1 cellular context compared by ENCODE assay signal in the genomic region with DNA sequence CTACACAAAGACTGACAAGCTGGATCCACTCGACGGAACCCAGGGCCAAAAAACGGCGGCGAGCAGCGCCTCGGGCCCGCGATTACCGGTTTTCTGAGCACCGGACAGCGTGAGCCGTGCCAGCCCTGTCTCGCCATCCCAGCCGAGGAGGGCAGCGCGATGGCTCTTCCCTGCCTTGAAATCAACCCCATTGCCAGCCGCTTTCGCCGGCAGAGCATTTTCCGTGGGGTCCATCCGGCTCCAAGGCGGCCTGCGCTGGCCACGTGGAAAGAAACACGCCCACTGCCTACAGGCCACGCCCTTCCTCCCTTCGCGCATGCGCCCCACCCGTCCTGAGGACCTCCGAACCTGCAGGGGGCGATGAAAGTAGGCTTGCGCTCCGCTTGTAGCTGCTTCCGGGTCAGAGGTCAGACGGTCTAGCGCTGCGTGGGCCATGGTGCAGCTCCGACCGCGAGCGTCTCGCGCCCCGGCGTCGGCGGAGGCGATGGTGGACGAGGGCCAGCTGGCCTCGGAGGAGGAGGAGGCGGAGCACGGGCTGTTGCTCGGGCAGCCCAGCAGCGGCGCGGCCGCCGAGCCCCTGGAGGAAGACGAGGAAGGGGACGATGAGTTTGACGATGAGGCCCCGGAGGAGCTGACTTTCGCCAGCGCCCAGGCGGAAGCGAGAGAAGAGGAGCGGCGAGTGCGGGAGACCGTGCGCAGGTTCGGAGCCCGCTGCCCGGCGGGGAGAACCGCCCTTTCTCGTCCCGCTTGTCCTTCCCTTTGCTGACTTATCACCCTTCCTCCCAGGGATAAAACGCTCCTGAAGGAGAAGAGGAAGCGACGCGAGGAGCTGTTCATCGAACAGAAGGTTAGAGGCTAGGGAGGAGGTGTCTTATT.
A peak's percentile ranks its signal among the peaks of the same experiment; 100 is the strongest.
TF ChIP-seq lines count a peak whose summit lies in the region.

A gene (plus strand): TSS at position 410 of the 876 bp plus-strand sequence. CDS start 24 bp downstream, at position 434.

TF ChIP-seq in HepG2, 621 proteins besides CTCF, POLR2A, EP300 and RAD21 (continued from another document and continues in another):
- peak; percentile 98 for TF ChIP-seq ZNF543 (CRISPR knock-in tag; IDR thresholded peaks at IDR 0.05)
- peak; percentile 98 for TF ChIP-seq SPEN (CRISPR knock-in tag; IDR thresholded peaks at IDR 0.05; ENCODE audit: low read depth)
- TF ChIP-seq, protein P1, sequence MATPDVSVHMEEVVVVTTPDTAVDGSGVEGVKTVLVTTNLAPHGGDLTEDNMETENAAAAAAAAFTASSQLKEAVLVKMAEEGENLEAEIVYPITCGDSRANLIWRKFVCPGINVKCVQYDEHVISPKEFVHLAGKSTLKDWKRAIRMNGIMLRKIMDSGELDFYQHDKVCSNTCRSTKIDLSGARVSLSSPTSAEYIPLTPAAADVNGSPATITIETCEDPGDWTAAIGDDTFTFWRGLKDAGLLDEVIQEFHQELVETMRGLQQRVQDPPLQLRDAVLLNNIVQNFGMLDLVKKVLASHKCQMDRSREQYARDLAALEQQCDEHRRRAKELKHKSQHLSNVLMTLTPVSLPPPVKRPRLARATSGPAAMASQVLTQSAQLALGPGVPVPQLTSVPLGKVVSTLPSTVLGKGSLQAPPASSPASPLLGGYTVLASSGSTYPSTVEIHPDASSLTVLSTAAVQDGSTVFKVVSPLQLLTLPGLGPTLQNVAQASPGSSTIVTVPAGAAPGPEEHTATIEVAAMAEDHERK (CRISPR knock-in tag; IDR thresholded peaks at IDR 0.05; ENCODE audit: low read depth): peak; percentile 84
- TF ChIP-seq ZSCAN9 (CRISPR knock-in tag; IDR thresholded peaks at IDR 0.05; ENCODE audit: borderline replicate concordance): peak; percentile 97
- peak; percentile 86 for TF ChIP-seq GATAD2A (CRISPR knock-in tag; IDR thresholded peaks at IDR 0.05)
- TF ChIP-seq ZNF674 (CRISPR knock-in tag; IDR thresholded peaks at IDR 0.05; ENCODE audit: low read depth): peak; percentile 99
- TF ChIP-seq RBM22 (optimal IDR thresholded peaks at IDR 0.05; ENCODE audit: low read length): peak; percentile 30
- TF ChIP-seq BRCA1 (CRISPR knock-in tag; IDR thresholded peaks at IDR 0.05): peak; percentile 21; the same call in 1 of the 2 replicates
- peak; percentile 97 for TF ChIP-seq CENPT (CRISPR knock-in tag; IDR thresholded peaks at IDR 0.05; ENCODE audit: low read depth)
- TF ChIP-seq, protein P2, sequence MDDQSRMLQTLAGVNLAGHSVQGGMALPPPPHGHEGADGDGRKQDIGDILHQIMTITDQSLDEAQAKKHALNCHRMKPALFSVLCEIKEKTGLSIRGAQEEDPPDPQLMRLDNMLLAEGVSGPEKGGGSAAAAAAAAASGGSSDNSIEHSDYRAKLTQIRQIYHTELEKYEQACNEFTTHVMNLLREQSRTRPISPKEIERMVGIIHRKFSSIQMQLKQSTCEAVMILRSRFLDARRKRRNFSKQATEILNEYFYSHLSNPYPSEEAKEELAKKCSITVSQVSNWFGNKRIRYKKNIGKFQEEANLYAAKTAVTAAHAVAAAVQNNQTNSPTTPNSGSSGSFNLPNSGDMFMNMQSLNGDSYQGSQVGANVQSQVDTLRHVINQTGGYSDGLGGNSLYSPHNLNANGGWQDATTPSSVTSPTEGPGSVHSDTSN (CRISPR knock-in tag; IDR thresholded peaks at IDR 0.05; ENCODE audit: borderline replicate concordance): peak; percentile 73
- TF ChIP-seq ZNF10 (CRISPR knock-in tag; IDR thresholded peaks at IDR 0.05; ENCODE audit: borderline replicate concordance, low read depth): no peak
- TF ChIP-seq ATM (IDR thresholded peaks at IDR 0.05; ENCODE audit: borderline replicate concordance): no peak
- peak; percentile 94 for TF ChIP-seq KDM5B (CRISPR knock-in tag; IDR thresholded peaks at IDR 0.05; ENCODE audit: borderline replicate concordance)
- TF ChIP-seq, protein P3, sequence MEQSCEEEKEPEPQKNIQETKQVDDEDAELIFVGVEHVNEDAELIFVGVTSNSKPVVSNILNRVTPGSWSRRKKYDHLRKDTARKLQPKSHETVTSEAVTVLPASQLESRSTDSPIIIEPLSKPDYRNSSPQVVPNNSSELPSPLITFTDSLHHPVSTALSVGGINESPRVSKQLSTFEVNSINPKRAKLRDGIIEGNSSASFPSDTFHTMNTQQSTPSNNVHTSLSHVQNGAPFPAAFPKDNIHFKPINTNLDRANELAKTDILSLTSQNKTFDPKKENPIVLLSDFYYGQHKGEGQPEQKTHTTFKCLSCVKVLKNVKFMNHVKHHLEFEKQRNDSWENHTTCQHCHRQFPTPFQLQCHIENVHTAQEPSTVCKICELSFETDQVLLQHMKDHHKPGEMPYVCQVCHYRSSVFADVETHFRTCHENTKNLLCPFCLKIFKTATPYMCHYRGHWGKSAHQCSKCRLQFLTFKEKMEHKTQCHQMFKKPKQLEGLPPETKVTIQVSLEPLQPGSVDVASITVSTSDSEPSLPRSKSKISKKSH (CRISPR knock-in tag; IDR thresholded peaks at IDR 0.05; ENCODE audit: borderline replicate concordance): peak; percentile 98
- TF ChIP-seq, protein P4, sequence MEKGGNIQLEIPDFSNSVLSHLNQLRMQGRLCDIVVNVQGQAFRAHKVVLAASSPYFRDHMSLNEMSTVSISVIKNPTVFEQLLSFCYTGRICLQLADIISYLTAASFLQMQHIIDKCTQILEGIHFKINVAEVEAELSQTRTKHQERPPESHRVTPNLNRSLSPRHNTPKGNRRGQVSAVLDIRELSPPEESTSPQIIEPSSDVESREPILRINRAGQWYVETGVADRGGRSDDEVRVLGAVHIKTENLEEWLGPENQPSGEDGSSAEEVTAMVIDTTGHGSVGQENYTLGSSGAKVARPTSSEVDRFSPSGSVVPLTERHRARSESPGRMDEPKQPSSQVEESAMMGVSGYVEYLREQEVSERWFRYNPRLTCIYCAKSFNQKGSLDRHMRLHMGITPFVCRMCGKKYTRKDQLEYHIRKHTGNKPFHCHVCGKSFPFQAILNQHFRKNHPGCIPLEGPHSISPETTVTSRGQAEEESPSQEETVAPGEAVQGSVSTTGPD (CRISPR knock-in tag; IDR thresholded peaks at IDR 0.05): no peak; the same call in 1 of the 2 replicates
- no peak for TF ChIP-seq SYNCRIP (IDR thresholded peaks at IDR 0.05; ENCODE audit: insufficient read depth, low read depth, low read length)
- TF ChIP-seq SMAD9 (CRISPR knock-in tag; IDR thresholded peaks at IDR 0.05): no peak; the same call in 1 of the 2 replicates
- TF ChIP-seq ZNF747 (CRISPR knock-in tag; IDR thresholded peaks at IDR 0.05; ENCODE audit: borderline replicate concordance): peak; percentile 81
- TF ChIP-seq RFXAP (CRISPR knock-in tag; IDR thresholded peaks at IDR 0.05; ENCODE audit: borderline replicate concordance): peak; percentile 94; the same call in 1 of the 2 replicates
- no peak for TF ChIP-seq NFIB (CRISPR knock-in tag; IDR thresholded peaks at IDR 0.05; ENCODE audit: borderline replicate concordance)
- TF ChIP-seq ZNF598 (CRISPR knock-in tag; IDR thresholded peaks at IDR 0.05; ENCODE audit: borderline replicate concordance): peak; percentile 99; the same call in 1 of the 2 replicates
- peak; percentile 93 for TF ChIP-seq ZIK1 (CRISPR knock-in tag; IDR thresholded peaks at IDR 0.05; ENCODE audit: borderline replicate concordance, low read depth)
- peak; percentile 100 for TF ChIP-seq POGZ (CRISPR knock-in tag; IDR thresholded peaks at IDR 0.05)
- TF ChIP-seq ZBTB7A (CRISPR knock-in tag; IDR thresholded peaks at IDR 0.05): peak; percentile 67; the same call in 1 of the 2 replicates
- TF ChIP-seq, protein P5, sequence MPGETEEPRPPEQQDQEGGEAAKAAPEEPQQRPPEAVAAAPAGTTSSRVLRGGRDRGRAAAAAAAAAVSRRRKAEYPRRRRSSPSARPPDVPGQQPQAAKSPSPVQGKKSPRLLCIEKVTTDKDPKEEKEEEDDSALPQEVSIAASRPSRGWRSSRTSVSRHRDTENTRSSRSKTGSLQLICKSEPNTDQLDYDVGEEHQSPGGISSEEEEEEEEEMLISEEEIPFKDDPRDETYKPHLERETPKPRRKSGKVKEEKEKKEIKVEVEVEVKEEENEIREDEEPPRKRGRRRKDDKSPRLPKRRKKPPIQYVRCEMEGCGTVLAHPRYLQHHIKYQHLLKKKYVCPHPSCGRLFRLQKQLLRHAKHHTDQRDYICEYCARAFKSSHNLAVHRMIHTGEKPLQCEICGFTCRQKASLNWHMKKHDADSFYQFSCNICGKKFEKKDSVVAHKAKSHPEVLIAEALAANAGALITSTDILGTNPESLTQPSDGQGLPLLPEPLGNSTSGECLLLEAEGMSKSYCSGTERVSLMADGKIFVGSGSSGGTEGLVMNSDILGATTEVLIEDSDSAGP (CRISPR knock-in tag; IDR thresholded peaks at IDR 0.05; ENCODE audit: borderline replicate concordance): peak; percentile 98
- TF ChIP-seq SIX4 (CRISPR knock-in tag; IDR thresholded peaks at IDR 0.05): peak; percentile 70; the same call in 1 of the 2 replicates
- TF ChIP-seq, protein P6, sequence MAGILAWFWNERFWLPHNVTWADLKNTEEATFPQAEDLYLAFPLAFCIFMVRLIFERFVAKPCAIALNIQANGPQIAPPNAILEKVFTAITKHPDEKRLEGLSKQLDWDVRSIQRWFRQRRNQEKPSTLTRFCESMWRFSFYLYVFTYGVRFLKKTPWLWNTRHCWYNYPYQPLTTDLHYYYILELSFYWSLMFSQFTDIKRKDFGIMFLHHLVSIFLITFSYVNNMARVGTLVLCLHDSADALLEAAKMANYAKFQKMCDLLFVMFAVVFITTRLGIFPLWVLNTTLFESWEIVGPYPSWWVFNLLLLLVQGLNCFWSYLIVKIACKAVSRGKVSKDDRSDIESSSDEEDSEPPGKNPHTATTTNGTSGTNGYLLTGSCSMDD (CRISPR knock-in tag; IDR thresholded peaks at IDR 0.05): peak; percentile 77
- TF ChIP-seq, protein P7, sequence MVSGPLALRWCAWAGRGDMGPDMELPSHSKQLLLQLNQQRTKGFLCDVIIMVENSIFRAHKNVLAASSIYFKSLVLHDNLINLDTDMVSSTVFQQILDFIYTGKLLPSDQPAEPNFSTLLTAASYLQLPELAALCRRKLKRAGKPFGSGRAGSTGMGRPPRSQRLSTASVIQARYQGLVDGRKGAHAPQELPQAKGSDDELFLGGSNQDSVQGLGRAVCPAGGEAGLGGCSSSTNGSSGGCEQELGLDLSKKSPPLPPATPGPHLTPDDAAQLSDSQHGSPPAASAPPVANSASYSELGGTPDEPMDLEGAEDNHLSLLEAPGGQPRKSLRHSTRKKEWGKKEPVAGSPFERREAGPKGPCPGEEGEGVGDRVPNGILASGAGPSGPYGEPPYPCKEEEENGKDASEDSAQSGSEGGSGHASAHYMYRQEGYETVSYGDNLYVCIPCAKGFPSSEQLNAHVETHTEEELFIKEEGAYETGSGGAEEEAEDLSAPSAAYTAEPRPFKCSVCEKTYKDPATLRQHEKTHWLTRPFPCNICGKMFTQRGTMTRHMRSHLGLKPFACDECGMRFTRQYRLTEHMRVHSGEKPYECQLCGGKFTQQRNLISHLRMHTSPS (CRISPR knock-in tag; IDR thresholded peaks at IDR 0.05; ENCODE audit: low read depth): peak; percentile 38; the same call in 1 of the 2 replicates
- no peak for TF ChIP-seq ZNF224 (CRISPR knock-in tag; IDR thresholded peaks at IDR 0.05)
- TF ChIP-seq, protein P8, sequence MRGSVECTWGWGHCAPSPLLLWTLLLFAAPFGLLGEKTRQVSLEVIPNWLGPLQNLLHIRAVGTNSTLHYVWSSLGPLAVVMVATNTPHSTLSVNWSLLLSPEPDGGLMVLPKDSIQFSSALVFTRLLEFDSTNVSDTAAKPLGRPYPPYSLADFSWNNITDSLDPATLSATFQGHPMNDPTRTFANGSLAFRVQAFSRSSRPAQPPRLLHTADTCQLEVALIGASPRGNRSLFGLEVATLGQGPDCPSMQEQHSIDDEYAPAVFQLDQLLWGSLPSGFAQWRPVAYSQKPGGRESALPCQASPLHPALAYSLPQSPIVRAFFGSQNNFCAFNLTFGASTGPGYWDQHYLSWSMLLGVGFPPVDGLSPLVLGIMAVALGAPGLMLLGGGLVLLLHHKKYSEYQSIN (CRISPR knock-in tag; IDR thresholded peaks at IDR 0.05; ENCODE audit: borderline replicate concordance): peak; percentile 29; the same call in 1 of the 2 replicates
- TF ChIP-seq ZFP36L1 (CRISPR knock-in tag; IDR thresholded peaks at IDR 0.05): no peak; the same call in 1 of the 2 replicates
- TF ChIP-seq TCF7 (IDR thresholded peaks at IDR 0.05; ENCODE audit: low read depth): peak; percentile 20; the same call in 1 of the 2 replicates
- no peak for TF ChIP-seq EHMT2 (IDR thresholded peaks at IDR 0.05; ENCODE audit: borderline replicate concordance, low read depth, low read length)
- no peak for TF ChIP-seq ZNF484 (CRISPR knock-in tag; IDR thresholded peaks at IDR 0.05; ENCODE audit: borderline replicate concordance, low read depth)
- peak; percentile 99 for TF ChIP-seq KAT8 (CRISPR knock-in tag; IDR thresholded peaks at IDR 0.05)
- TF ChIP-seq, protein P9, sequence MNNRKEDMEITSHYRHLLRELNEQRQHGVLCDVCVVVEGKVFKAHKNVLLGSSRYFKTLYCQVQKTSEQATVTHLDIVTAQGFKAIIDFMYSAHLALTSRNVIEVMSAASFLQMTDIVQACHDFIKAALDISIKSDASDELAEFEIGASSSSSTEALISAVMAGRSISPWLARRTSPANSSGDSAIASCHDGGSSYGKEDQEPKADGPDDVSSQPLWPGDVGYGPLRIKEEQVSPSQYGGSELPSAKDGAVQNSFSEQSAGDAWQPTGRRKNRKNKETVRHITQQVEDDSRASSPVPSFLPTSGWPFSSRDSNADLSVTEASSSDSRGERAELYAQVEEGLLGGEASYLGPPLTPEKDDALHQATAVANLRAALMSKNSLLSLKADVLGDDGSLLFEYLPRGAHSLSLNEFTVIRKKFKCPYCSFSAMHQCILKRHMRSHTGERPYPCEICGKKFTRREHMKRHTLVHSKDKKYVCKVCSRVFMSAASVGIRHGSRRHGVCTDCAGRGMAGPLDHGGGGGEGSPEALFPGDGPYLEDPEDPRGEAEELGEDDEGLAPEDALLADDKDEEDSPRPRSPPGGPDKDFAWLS (CRISPR knock-in tag; IDR thresholded peaks at IDR 0.05; ENCODE audit: borderline replicate concordance): peak; percentile 88
- TF ChIP-seq, protein P10, sequence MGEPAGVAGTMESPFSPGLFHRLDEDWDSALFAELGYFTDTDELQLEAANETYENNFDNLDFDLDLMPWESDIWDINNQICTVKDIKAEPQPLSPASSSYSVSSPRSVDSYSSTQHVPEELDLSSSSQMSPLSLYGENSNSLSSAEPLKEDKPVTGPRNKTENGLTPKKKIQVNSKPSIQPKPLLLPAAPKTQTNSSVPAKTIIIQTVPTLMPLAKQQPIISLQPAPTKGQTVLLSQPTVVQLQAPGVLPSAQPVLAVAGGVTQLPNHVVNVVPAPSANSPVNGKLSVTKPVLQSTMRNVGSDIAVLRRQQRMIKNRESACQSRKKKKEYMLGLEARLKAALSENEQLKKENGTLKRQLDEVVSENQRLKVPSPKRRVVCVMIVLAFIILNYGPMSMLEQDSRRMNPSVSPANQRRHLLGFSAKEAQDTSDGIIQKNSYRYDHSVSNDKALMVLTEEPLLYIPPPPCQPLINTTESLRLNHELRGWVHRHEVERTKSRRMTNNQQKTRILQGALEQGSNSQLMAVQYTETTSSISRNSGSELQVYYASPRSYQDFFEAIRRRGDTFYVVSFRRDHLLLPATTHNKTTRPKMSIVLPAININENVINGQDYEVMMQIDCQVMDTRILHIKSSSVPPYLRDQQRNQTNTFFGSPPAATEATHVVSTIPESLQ (CRISPR knock-in tag; conservative IDR thresholded peaks at IDR 0.05): no peak; the same call in 1 of the 2 replicates
- TF ChIP-seq ZNF83 (CRISPR knock-in tag; IDR thresholded peaks at IDR 0.05; ENCODE audit: borderline replicate concordance): peak; percentile 79; the same call in 1 of the 2 replicates
- TF ChIP-seq ZNF761 (CRISPR knock-in tag; conservative IDR thresholded peaks at IDR 0.05): peak; percentile 41; the same call in 1 of the 2 replicates
- peak; percentile 68 for TF ChIP-seq CEBPG (CRISPR knock-in tag; IDR thresholded peaks at IDR 0.05)
- TF ChIP-seq ZNF496 (CRISPR knock-in tag; IDR thresholded peaks at IDR 0.05; ENCODE audit: insufficient replicate concordance): no peak
